In genomic region chr4:33088713-33089112, GRCh38 we compare ENCODE assay signal across 1 cellular context.
TF ChIP-seq lines count a peak whose summit lies in the region.

No MANE protein-coding gene starts in this region.

TF ChIP-seq in SK-N-SH treated with all-trans-retinoic acid at 6 μM for 48 hours, 23 proteins besides CTCF, POLR2A, EP300 and RAD21 (continued from another document):
- TF ChIP-seq TSHZ2 (CRISPR knock-in tag; IDR thresholded peaks at IDR 0.05) (no peak), PPARA (CRISPR knock-in tag; IDR thresholded peaks at IDR 0.05; ENCODE audit: borderline replicate concordance) (no peak), ZNF70 (CRISPR knock-in tag; IDR thresholded peaks at IDR 0.05) (no peak), GLIS3 (CRISPR knock-in tag; IDR thresholded peaks at IDR 0.05) (no peak), ISL1 (CRISPR knock-in tag; IDR thresholded peaks at IDR 0.05) (no peak), CSRNP3 (CRISPR knock-in tag; IDR thresholded peaks at IDR 0.05) (no peak), PATZ1 (CRISPR knock-in tag; IDR thresholded peaks at IDR 0.05; ENCODE audit: borderline replicate concordance) (no peak), CSDC2 (CRISPR knock-in tag; IDR thresholded peaks at IDR 0.05) (no peak)
